In genomic region chr3:56998081-56998529, GRCh38 we compare ENCODE assay signal across 18 cellular contexts.
A peak's percentile ranks its signal among the peaks of the same experiment; 100 is the strongest.
DNase-seq lines count a peak whose midpoint lies in the region; ATAC-seq and TF ChIP-seq lines count a peak whose summit lies in the region.
"Had no signal": no experiment of that assay in that cellular context is flagged by ENCODE, and none has a peak within 500 bp of the region (broad histone marks: within the 10 kb centered on the region; RNA-seq: fewer than 3 reads in every experiment).

No MANE protein-coding gene starts in this region.

- DNase-seq in heart right ventricle (no peak), left ventricle myocardium inferior (no peak), esophagus muscularis mucosa (ENCODE audit: extremely low spot score) (no peak), aorta (no peak), NCI-H82 treated with DMSO at 0.1 percent for 48 hours (lab: John Stamatoyannopoulos, UW; ENCODE audit: unreplicated experiment) (no peak)
- DNase-seq: ACHN; activated CD8-positive, alpha-beta memory T cell treated with anti-CD3 and anti-CD28 coated beads, Interleukin-2, amount 10 ng/mL, durations not matched to agents 7 days and 5 days; activated gamma-delta T cell treated with Interleukin-2 at 50 U/mL for 16 hours; CD8-positive, alpha-beta T cell; effector CD4-positive, alpha-beta T cell; GOT3; naive thymus-derived CD4-positive, alpha-beta T cell; NCI-H2029 treated with DMSO at 0.1 percent for 48 hours; NCI-H526 treated with DMSO at 0.1 percent for 48 hours had no signal

- intact Hi-C loops in heart right ventricle (cut with DNase I) (loop anchor here in 8 of 10 donors (5.0 to 10.0 kb wide), 6 partner anchors 77 to 227 kb away; partner anchors contain the start of gene APPL1 (in 3 of the 8)), left ventricle myocardium inferior (cut with micrococcal nuclease) (loop anchor here (10.0 kb wide), 1 partner anchor 97 kb away; no protein-coding TSS in a partner anchor), esophagus muscularis mucosa (cut with DNase I) (loop anchor here (5.0 to 10.0 kb wide), 3 partner anchors 79 to 227 kb away; partner anchors contain the start of genes APPL1 and IL17RD), aorta (cut with DNase I) (no loop called here)

- H3K9me3 ChIP-seq in heart right ventricle (no peaks in the 10 kb centered on the region), left ventricle myocardium inferior (replicated peaks) (no peaks in the 10 kb centered on the region), esophagus muscularis mucosa (no peaks in the 10 kb centered on the region), parathyroid adenoma (ENCODE audit: control insufficient read depth, low read length) (no peaks in the 10 kb centered on the region), aorta (ENCODE audit: control insufficient read depth, low read length) (no peaks in the 10 kb centered on the region)

- H3K27me3 ChIP-seq in heart right ventricle (no peaks in the 10 kb centered on the region), left ventricle myocardium inferior (ENCODE audit: low read depth) (no peaks in the 10 kb centered on the region), esophagus muscularis mucosa (no peaks in the 10 kb centered on the region), parathyroid adenoma (ENCODE audit: control insufficient read depth, insufficient read depth, low read length) (no peaks in the 10 kb centered on the region), aorta (ENCODE audit: control insufficient read depth in 1 of 2, insufficient read depth in 2 of 2, low read length in 1 of 2) (no peaks in the 10 kb centered on the region)

- TF ChIP-seq POLR2A in esophagus muscularis mucosa (IDR thresholded peaks at IDR 0.05; ENCODE audit: low read depth): no peak

- H3K4me1 ChIP-seq in heart right ventricle (peaks cover 0 to 22% (median 9%) of the 10 kb centered on the region in 9 donors), left ventricle myocardium inferior (peaks cover 13% of the 10 kb centered on the region), esophagus muscularis mucosa (peaks cover 0 to 31% (median 26%) of the 10 kb centered on the region in 4 donors), parathyroid adenoma (peaks cover 18% of the 10 kb centered on the region), aorta (ENCODE audit: control insufficient read depth in 1 of 2, insufficient read depth in 2 of 2, low read length in 2 of 2) (no peaks in the 10 kb centered on the region)

- WGBS in heart right ventricle, 2 donors: 41 to 42% methylated on average over 3 of the region's 3 CpGs
- 39% methylated on average over 3 of the region's 3 CpGs for WGBS in esophagus muscularis mucosa
- WGBS in aorta, 2 donors: 36 to 50% methylated on average over 3 of the region's 3 CpGs

- TF ChIP-seq CTCF in heart right ventricle (IDR thresholded peaks at IDR 0.05): no peak
- TF ChIP-seq CTCF in left ventricle myocardium inferior (IDR thresholded peaks at IDR 0.05; ENCODE audit: borderline replicate concordance): no peak
- no peak for TF ChIP-seq CTCF in esophagus muscularis mucosa (IDR thresholded peaks at IDR 0.05)
- TF ChIP-seq CTCF in parathyroid adenoma (IDR thresholded peaks at IDR 0.05): no peak

- H3K36me3 ChIP-seq in heart right ventricle (no peaks in the 10 kb centered on the region), left ventricle myocardium inferior (no peaks in the 10 kb centered on the region), esophagus muscularis mucosa (no peaks in the 10 kb centered on the region), parathyroid adenoma (ENCODE audit: control insufficient read depth, insufficient read depth, low read length) (no peaks in the 10 kb centered on the region), aorta (ENCODE audit: control insufficient read depth in 1 of 2, insufficient read depth in 2 of 2, low read length in 1 of 2) (no peaks in the 10 kb centered on the region)

- H3K4me3 ChIP-seq in heart right ventricle: no peak overlapping the region
- H3K4me3 ChIP-seq in left ventricle myocardium inferior: no peak overlapping the region
- H3K4me3 ChIP-seq in esophagus muscularis mucosa: no peak overlapping the region
- H3K4me3 ChIP-seq in parathyroid adenoma (ENCODE audit: low read depth, low read length): no peak overlapping the region
- no peak overlapping the region for H3K4me3 ChIP-seq in aorta (ENCODE audit: low read length in 2 of 2)

- no peak overlapping the region for H3K4me2 ChIP-seq in parathyroid adenoma (ENCODE audit: low read length)

- no peak overlapping the region for H2AFZ ChIP-seq in parathyroid adenoma

- no peaks in the 10 kb centered on the region for H3K79me2 ChIP-seq in parathyroid adenoma

- peak in 5 of 8 donors; percentile 37 to 61 (median 55) for ATAC-seq in heart right ventricle
- ATAC-seq in aorta (ENCODE audit: low FRiP score): peak; percentile 10
- ATAC-seq in GM18909 (IDR thresholded peaks at IDR 0.05; ENCODE audit: poor library complexity, unreplicated experiment): no peak
- no peak for ATAC-seq in HG02981 (IDR thresholded peaks at IDR 0.05; ENCODE audit: unreplicated experiment)
- ATAC-seq: activated CD4-positive, CD25-positive, alpha-beta regulatory T cell treated with anti-CD3 and anti-CD28 coated beads, Interleukin-2, amount 50 U/mL, for 24 hours; activated CD8-positive, alpha-beta memory T cell treated with anti-CD3 and anti-CD28 coated beads, Interleukin-2, amount 10 ng/mL, durations not matched to agents 7 days and 5 days; CD8-positive, alpha-beta T cell; naive thymus-derived CD4-positive, alpha-beta T cell had no signal

- H3K9ac ChIP-seq in parathyroid adenoma: no peak overlapping the region

- peak overlapping the region in 4 of 10 donors; percentile 14 to 40 (median 30) for H3K27ac ChIP-seq in heart right ventricle
- no peak overlapping the region for H3K27ac ChIP-seq in left ventricle myocardium inferior (replicated peaks)
- H3K27ac ChIP-seq in esophagus muscularis mucosa (replicated peaks in 1 of 4): peak overlapping the region; percentile 34 to 79 (median 56)
- peak overlapping the region; percentile 6 for H3K27ac ChIP-seq in parathyroid adenoma
- H3K27ac ChIP-seq in aorta (ENCODE audit: low read depth in 1 of 2, low read length in 2 of 2): no peak overlapping the region

- no peak for TF ChIP-seq EP300 in esophagus muscularis mucosa (IDR thresholded peaks at IDR 0.05)

Comparison
In these comparisons a context has a peak if more than half of its experiments do, and no peak if none do; other contexts are left out.
1. ATAC-seq: peak in heart right ventricle (5 of 8) and aorta (single experiment); none in GM18909 (single experiment) and HG02981 (single experiment).
2. H3K27ac ChIP-seq: peak in esophagus muscularis mucosa (4 of 4) and parathyroid adenoma (single experiment); none in left ventricle myocardium inferior (single experiment) and aorta (0 of 2).
3. intact Hi-C loops: an anchor here in heart right ventricle (5.0 to 10.0 kb wide), left ventricle myocardium inferior (10.0 kb wide) and esophagus muscularis mucosa (5.0 to 10.0 kb wide); none called in aorta.